In genomic region chr4:94430416-94430815, GRCh38 we compare ENCODE assay signal across 15 cellular contexts. TPM values are rescaled to one million over a fixed set of nuclear protein-coding genes. Genes with fewer than 3 reads are reported as not detected.
DNase-seq lines count a peak whose midpoint lies in the region; FAIRE-seq and TF ChIP-seq lines count a peak whose summit lies in the region.
"Had no signal": no experiment of that assay in that cellular context is flagged by ENCODE, and none has a peak within 500 bp of the region (broad histone marks: within the 10 kb centered on the region; RNA-seq: fewer than 3 reads in every experiment).

No MANE protein-coding gene starts in this region.

- FAIRE-seq in H1 (lab: Jason Lieb, UNC): no peak
- FAIRE-seq: G401.6, GM12891 had no signal

- H3K27ac ChIP-seq in H1 (ENCODE audit: low read depth, low read length): no peak overlapping the region
- no peak overlapping the region for H3K27ac ChIP-seq in smooth muscle cell (ENCODE audit: low read depth)
- H3K27ac ChIP-seq in OCI-LY7 (ENCODE audit: low read depth, low read length, poor library complexity, severe bottlenecking): no peak overlapping the region
- H3K27ac ChIP-seq: BLaER1 treated with 17β-estradiol and CSF1 and Interleukin-3, amounts not matched to agents 10 nM and 100 nM had no signal

- TF ChIP-seq POLR2A in H1 (IDR thresholded peaks at IDR 0.05; ENCODE audit: control extremely low read depth in 1 of 2, low read depth in 2 of 2, low read length in 2 of 2): no peak

- no peak for TF ChIP-seq CTCF in Loucy (conservative IDR thresholded peaks at IDR 0.05; ENCODE audit: low read length)
- TF ChIP-seq CTCF in H1 (IDR thresholded peaks at IDR 0.05; ENCODE audit: control extremely low read depth in 1 of 3, insufficient read depth in 1 of 3, low read depth in 1 of 3, low read length in 3 of 3): no peak
- TF ChIP-seq CTCF in smooth muscle cell (IDR thresholded peaks at IDR 0.05; ENCODE audit: borderline replicate concordance, insufficient read depth, poor library complexity, severe bottlenecking): no peak
- no peak for TF ChIP-seq CTCF in OCI-LY7 (conservative IDR thresholded peaks at IDR 0.05; ENCODE audit: low read length)

- H3K79me1 ChIP-seq in H1 (ENCODE audit: low read depth, low read length): no peaks in the 10 kb centered on the region

- H2AFZ ChIP-seq in Loucy (ENCODE audit: low read length) (0 out of 2 replicates have a peak overlapping the region, but pooled peaks have one; percentile 54), H1 (ENCODE audit: low read length) (no peak overlapping the region), smooth muscle cell (ENCODE audit: low read depth) (peak overlapping the region; percentile 4), OCI-LY7 (ENCODE audit: low read length) (no peak overlapping the region)

- H3K9ac ChIP-seq in Loucy (ENCODE audit: low read depth, low read length, poor library complexity, severe bottlenecking): no peak overlapping the region
- no peak overlapping the region for H3K9ac ChIP-seq in H1 (replicated peaks in 1 of 4; ENCODE audit: extremely low read depth in 1 of 4, low read depth in 3 of 4, low read length in 3 of 4)
- no peak overlapping the region for H3K9ac ChIP-seq in smooth muscle cell (ENCODE audit: low read depth)
- H3K9ac ChIP-seq: BLaER1 treated with 17β-estradiol and CSF1 and Interleukin-3, amounts not matched to agents 10 nM and 100 nM had no signal

- H3K27me3 ChIP-seq in Loucy (ENCODE audit: insufficient read depth, low read length, poor library complexity, severe bottlenecking): no peaks in the 10 kb centered on the region
- no peaks in the 10 kb centered on the region for H3K27me3 ChIP-seq in H1 (replicated peaks in 1 of 4; ENCODE audit: control insufficient read depth in 3 of 4, extremely low read depth in 1 of 4, insufficient read depth in 3 of 4, low read length in 3 of 4)
- no peaks in the 10 kb centered on the region for H3K27me3 ChIP-seq in smooth muscle cell (ENCODE audit: low read depth)
- H3K27me3 ChIP-seq: BLaER1 treated with 17β-estradiol and CSF1 and Interleukin-3, amounts not matched to agents 10 nM and 100 nM had no signal

- H2BK120ac ChIP-seq in H1 (replicated peaks; ENCODE audit: low read depth, low read length): no peak overlapping the region

- no peak for TF ChIP-seq EP300 in H1 (IDR thresholded peaks at IDR 0.05; ENCODE audit: borderline replicate concordance in 1 of 2, low read depth in 2 of 2, low read length in 2 of 2)

- H3K9me3 ChIP-seq in Loucy (ENCODE audit: insufficient read depth, low read depth, low read length) (peaks cover 11% of the 10 kb centered on the region; the same call in 1 of the 2 replicates), H1 (ENCODE audit: insufficient read depth in 2 of 2, low read depth in 1 of 2, low read length in 1 of 2) (peaks cover 3 to 5% of the 10 kb centered on the region in 2 experiments; a peak in 2 of 4 replicates), smooth muscle cell (replicated peaks; ENCODE audit: low read depth) (peaks cover 6% of the 10 kb centered on the region), OCI-LY7 (ENCODE audit: low read length) (peaks cover 4% of the 10 kb centered on the region; the same call in 1 of the 2 replicates)

- CTCF ChIA-PET in H1 (lab: Charles Lee; ENCODE audit: partially characterized antibody): interaction anchor here (0.6 to 1.3 kb wide), 4 partner anchors 13 to 41 kb away, joined by 3 to 4 read pairs (median 3); no protein-coding TSS in a partner anchor
- CTCF ChIA-PET in OCI-LY7 (lab: Charles Lee; ENCODE audit: unreplicated experiment): no interaction called here

- H3K23me2 ChIP-seq in H1 (ENCODE audit: low read depth, low read length): no peaks in the 10 kb centered on the region

- H3K4me2 ChIP-seq in Loucy (ENCODE audit: low read depth, low read length, poor library complexity, severe bottlenecking) (no peak overlapping the region), H1 (ENCODE audit: insufficient read depth in 1 of 2, low read depth in 2 of 2, low read length in 2 of 2) (no peak overlapping the region), smooth muscle cell (no peak overlapping the region), OCI-LY7 (ENCODE audit: low read length) (no peak overlapping the region)
- H3K4me2 ChIP-seq: BLaER1 treated with 17β-estradiol and CSF1 and Interleukin-3, amounts not matched to agents 10 nM and 100 nM had no signal

- no peak overlapping the region for H2BK20ac ChIP-seq in H1 (ENCODE audit: low read length)

- TF ChIP-seq RAD21 in H1 (IDR thresholded peaks at IDR 0.05 in 1 of 2, conservative IDR thresholded peaks at IDR 0.05 in 1 of 2; ENCODE audit: low read depth in 2 of 2, low read length in 2 of 2): no peak

- H2BK5ac ChIP-seq in H1 (ENCODE audit: low read depth, low read length): no peak overlapping the region

- H3K56ac ChIP-seq in H1 (replicated peaks; ENCODE audit: insufficient read length, low read depth, low read length): peak overlapping the region; percentile 19

- H2BK15ac ChIP-seq in H1 (ENCODE audit: low read length): no peak overlapping the region

- H3F3A ChIP-seq in Loucy (ENCODE audit: low read depth) (no peaks in the 10 kb centered on the region), smooth muscle cell (ENCODE audit: low read depth) (no peaks in the 10 kb centered on the region)

- H3K79me2 ChIP-seq in Loucy (ENCODE audit: insufficient read depth, low read length): no peaks in the 10 kb centered on the region
- no peaks in the 10 kb centered on the region for H3K79me2 ChIP-seq in H1 (ENCODE audit: control insufficient read depth in 1 of 2, insufficient read depth in 2 of 2, low read length in 2 of 2)
- H3K79me2 ChIP-seq in smooth muscle cell (ENCODE audit: low read depth): no peaks in the 10 kb centered on the region
- H3K79me2 ChIP-seq in OCI-LY7 (ENCODE audit: insufficient read depth, low read depth, low read length): no peaks in the 10 kb centered on the region

- WGBS in H1 (ENCODE audit: extremely low coverage in 1 of 2, insufficient coverage in 1 of 2, insufficient read length in 1 of 2, insufficient replicate concordance in 2 of 2, low coverage in 1 of 2, low lambda C conversion rate in 2 of 2, missing lambda C conversion rate in 1 of 2), 2 experiments: 82% methylated on average over 6 of the region's 6 CpGs; no CpG with 5 or more reads in 1 of the 2 experiments
- WGBS in smooth muscle cell (ENCODE audit: low lambda C conversion rate): 68% methylated on average over 6 of the region's 6 CpGs

- H3K18ac ChIP-seq in H1 (ENCODE audit: extremely low read depth, low read length): no peak overlapping the region

- no peak overlapping the region for H4K5ac ChIP-seq in H1 (ENCODE audit: insufficient read length, low read depth, low read length)

- no peak overlapping the region for H2BK12ac ChIP-seq in H1 (ENCODE audit: low read depth, low read length)

- no peaks in the 10 kb centered on the region for H3K36me3 ChIP-seq in Loucy (ENCODE audit: insufficient read depth, low read length)
- H3K36me3 ChIP-seq in H1 (ENCODE audit: control insufficient read depth in 2 of 4, insufficient read depth in 4 of 4, low read length in 3 of 4): no peaks in the 10 kb centered on the region
- H3K36me3 ChIP-seq in smooth muscle cell (ENCODE audit: low read depth): no peaks in the 10 kb centered on the region
- H3K36me3 ChIP-seq in OCI-LY7 (ENCODE audit: insufficient read depth, low read length): no peaks in the 10 kb centered on the region
- H3K36me3 ChIP-seq: BLaER1 treated with 17β-estradiol and CSF1 and Interleukin-3, amounts not matched to agents 10 nM and 100 nM had no signal

- no peak overlapping the region for H3K14ac ChIP-seq in H1 (ENCODE audit: insufficient read length)

- H3K9me2 ChIP-seq in Loucy (replicated peaks; ENCODE audit: low read depth, low read length): no peaks in the 10 kb centered on the region
- no peaks in the 10 kb centered on the region for H3K9me2 ChIP-seq in OCI-LY7 (ENCODE audit: insufficient read depth, low read length)

- no peaks in the 10 kb centered on the region for H3K4me1 ChIP-seq in Loucy (ENCODE audit: insufficient read depth, low read length, poor library complexity, severe bottlenecking)
- no peaks in the 10 kb centered on the region for H3K4me1 ChIP-seq in H1 (replicated peaks in 1 of 4; ENCODE audit: control insufficient read depth in 3 of 4, insufficient read depth in 4 of 4, low read length in 3 of 4)
- no peaks in the 10 kb centered on the region for H3K4me1 ChIP-seq in smooth muscle cell (ENCODE audit: low read depth)
- H3K4me1 ChIP-seq in OCI-LY7 (ENCODE audit: insufficient read depth, low read length, poor library complexity, severe bottlenecking): no peaks in the 10 kb centered on the region
- H3K4me1 ChIP-seq: BLaER1 treated with 17β-estradiol and CSF1 and Interleukin-3, amounts not matched to agents 10 nM and 100 nM had no signal

- intact Hi-C loops in OCI-LY7 (cut with micrococcal nuclease; ENCODE audit: unreplicated experiment): no loop called here

- H3K4me3 ChIP-seq in Loucy (ENCODE audit: low read length, poor library complexity, severe bottlenecking) (no peak overlapping the region), H1 (ENCODE audit: extremely low read depth in 1 of 4, insufficient read depth in 2 of 4, low read depth in 3 of 4, low read length in 4 of 4) (no peak overlapping the region), smooth muscle cell (no peak overlapping the region), OCI-LY7 (ENCODE audit: low read depth, low read length, poor library complexity, severe bottlenecking) (no peak overlapping the region)
- H3K4me3 ChIP-seq: BLaER1 treated with 17β-estradiol and CSF1 and Interleukin-3, amounts not matched to agents 10 nM and 100 nM had no signal

- H4K91ac ChIP-seq in H1 (replicated peaks; ENCODE audit: insufficient read length, low read length): no peak overlapping the region

- no peaks in the 10 kb centered on the region for H4K20me1 ChIP-seq in Loucy (ENCODE audit: insufficient read depth, low read length, poor library complexity, severe bottlenecking)
- H4K20me1 ChIP-seq in H1 (replicated peaks in 1 of 2; ENCODE audit: control insufficient read depth in 1 of 2, insufficient read depth in 2 of 2, low read length in 2 of 2): no peaks in the 10 kb centered on the region
- no peaks in the 10 kb centered on the region for H4K20me1 ChIP-seq in smooth muscle cell (ENCODE audit: low read depth)
- H4K20me1 ChIP-seq in OCI-LY7 (ENCODE audit: insufficient read depth, low read length): no peaks in the 10 kb centered on the region
- H4K20me1 ChIP-seq: BLaER1 treated with 17β-estradiol and CSF1 and Interleukin-3, amounts not matched to agents 10 nM and 100 nM had no signal

- no peak overlapping the region for H3K4ac ChIP-seq in H1 (replicated peaks; ENCODE audit: insufficient read length, low read depth, low read length)

- no peak overlapping the region for H4K8ac ChIP-seq in H1 (ENCODE audit: extremely low read depth, insufficient read depth, low read length)

- DNase-seq in EL: peak; percentile 51
- no peak for DNase-seq in H1 (ENCODE audit: low read depth in 1 of 2, low spot score in 2 of 2)
- DNase-seq in smooth muscle cell (lab: John Stamatoyannopoulos, UW; ENCODE audit: unreplicated experiment): no peak
- no peak for DNase-seq in T-helper 2 cell
- no peak for DNase-seq in OCI-LY7 (ENCODE audit: low spot score)
- no peak for DNase-seq in NCI-H69 (lab: John Stamatoyannopoulos, UW)
- DNase-seq: ACHN; Calu3; CD4-positive, CD25-positive, alpha-beta regulatory T cell; DMS 273 treated with DMSO at 0.1 percent for 48 hours; HCEC 1CT had no signal

- no peak overlapping the region for H3K23ac ChIP-seq in H1 (ENCODE audit: insufficient read length)

- no TSS peak for BruUV-seq in OCI-LY7 (replicated peaks; lab: Mats Ljungman, UMichigan)

- H2AK5ac ChIP-seq in H1 (ENCODE audit: low read depth, low read length): no peak overlapping the region

- POLR2A ChIA-PET in H1 (lab: Charles Lee; ENCODE audit: partially characterized antibody) (no interaction called here), OCI-LY7 (lab: Charles Lee) (interaction anchor here (0.9 kb wide), 1 partner anchor 19 kb away, joined by 3 read pairs; no protein-coding TSS in a partner anchor)

RNA-seq across cellular contexts. Expression of gene PDLIM5, which starts 21.3 kb away (rescaled TPM):
- total RNA-seq in H1 (2021; fragmentation: NEBNext Ultra II Directional; extraction: Animal tissue kit (Norgen Biotek cat#: 25700)): 58.9 and 62.1 TPM in 2 replicates
- polyA plus RNA-seq in H1 (2011; rRNA removed) (28.6 and 37.3 TPM in 2 replicates), smooth muscle cell (129 and 144 TPM in 2 replicates)
- polyA plus RNA-seq in H1 (2011; cell fraction: cytosol; rRNA removed): 35.2 TPM
- 40.5 TPM for polyA plus RNA-seq in H1 (2011; cell fraction: nucleus; rRNA removed)
- 29.1 to 37.0 TPM (median 31.3 TPM) in 4 replicates for polyA plus RNA-seq in H1 (2012, experiment 1 of 2)
- polyA plus RNA-seq in H1 (2012, experiment 2 of 2): 6.7 TPM
- polyA plus RNA-seq in H1 (2013, experiment 1 of 2): 27.9 TPM
- polyA plus RNA-seq in H1 (2013, experiment 2 of 2): 27.3 TPM
- 178 and 216 TPM in 2 replicates for polyA minus RNA-seq in H1 (2011; rRNA and poly(A)+ RNA removed)
- polyA minus RNA-seq in H1 (2011; cell fraction: cytosol; rRNA and poly(A)+ RNA removed): 35.4 TPM
- 155 TPM for polyA minus RNA-seq in H1 (2011; cell fraction: nucleus; rRNA and poly(A)+ RNA removed)
- total RNA-seq in smooth muscle cell (150 and 182 TPM in 2 replicates), OCI-LY7 (2022) (12.6 and 15.2 TPM in 2 replicates)
- total RNA-seq in OCI-LY7 (2014; rRNA removed; shearing (Covaris generic)): 6.3 and 10.3 TPM in 2 replicates

Comparison
In these comparisons a context has a peak if more than half of its experiments do, and no peak if none do; other contexts are left out.
1. H2AFZ ChIP-seq: peak in Loucy (single experiment) and smooth muscle cell (single experiment); none in H1 (single experiment) and OCI-LY7 (single experiment).